ENCODE assay signal across 8 cellular contexts in genomic region chr19:8209111-8209964, GRCh38. TPM values are rescaled to one million over a fixed set of nuclear protein-coding genes. Genes with fewer than 3 reads are reported as not detected.
DNase-seq lines count a peak whose midpoint lies in the region; ATAC-seq and TF ChIP-seq lines count a peak whose summit lies in the region.

Gene CERS4, plus strand, starts transcription at chr19:8209370. Its CDS starts 41,707 bp downstream, at chr19:8251077.

- dilution Hi-C loops in IMR-90 (cut with HindIII; ENCODE audit: low sequenced_read_pairs, unreplicated experiment): no loop called here

- 0 out of 2 replicates have a peak within 1 kb of the TSS, but pooled peaks have one; percentile 37 for H3K14ac ChIP-seq in IMR-90 (replicated peaks; ENCODE audit: low read depth, low read length)

- no peaks in the 10 kb centered on the region; a peak in 1 of 4 replicates for H3K79me1 ChIP-seq in IMR-90 (ENCODE audit: low read depth in 1 of 2, low read length in 2 of 2)

- no peak within 1 kb of the TSS for H2BK5ac ChIP-seq in IMR-90 (ENCODE audit: low read depth, low read length, poor library complexity, severe bottlenecking)

- H3K27ac ChIP-seq in IMR-90 (ENCODE audit: insufficient read depth, low read length): peak within 1 kb of the TSS; percentile 16
- H3K27ac ChIP-seq in iPS DF 6.9 (ENCODE audit: low read length): no peak within 1 kb of the TSS

- H4K8ac ChIP-seq in IMR-90 (ENCODE audit: low read depth in 2 of 2, low read length in 2 of 2): peak within 1 kb of the TSS in 1 of 2 experiments; percentile 34; a peak in 1 of 4 replicates

- H4K5ac ChIP-seq in IMR-90 (ENCODE audit: low read depth, low read length): no peak within 1 kb of the TSS; the same call in 1 of the 2 replicates

- H2BK20ac ChIP-seq in IMR-90 (ENCODE audit: low read depth, low read length): no peak within 1 kb of the TSS

- POLR2A ChIA-PET in IMR-90 (lab: Charles Lee; ENCODE audit: unreplicated experiment): no interaction called here

- H3K27me3 ChIP-seq in IMR-90 (ENCODE audit: control insufficient read depth, insufficient read depth, low read length) (peaks cover 12% of the 10 kb centered on the region), iPS DF 6.9 (ENCODE audit: control insufficient read depth, insufficient read depth, low read length) (no peaks in the 10 kb centered on the region)

- H3K4me1 ChIP-seq in IMR-90 (ENCODE audit: control insufficient read depth, insufficient read depth, low read length) (peaks cover 4% of the 10 kb centered on the region; the same call in 1 of the 2 replicates), iPS DF 6.9 (ENCODE audit: control insufficient read depth, insufficient read depth, low read length) (0 out of 2 replicates have a peak, but pooled peaks cover 2% of the 10 kb centered on the region)

- H3K9ac ChIP-seq in IMR-90 (ENCODE audit: low read depth, low read length): peak within 1 kb of the TSS; percentile 55

- H4K20me1 ChIP-seq in IMR-90 (ENCODE audit: insufficient read depth, low read length): no peaks in the 10 kb centered on the region

- no peak for TF ChIP-seq POLR2A in IMR-90 (IDR thresholded peaks at IDR 0.05; ENCODE audit: low read depth, low read length)

- in situ Hi-C loops in IMR-90 (cut with MboI; ENCODE audit: low sequenced_read_pairs) (no loop called here), astrocyte of the cerebellum (cut with HindIII; ENCODE audit: low sequenced_read_pairs) (no loop called here)

- intact Hi-C loops in IMR-90 (cut with micrococcal nuclease) (no loop called here), sciatic nerve (cut with DNase I) (no loop called here)

- 5% methylated on average over 32 of the region's 98 CpGs; no CpG with 5 or more reads in 1 of the 2 experiments for WGBS in IMR-90 (ENCODE audit: extremely low coverage in 2 of 2, insufficient read length in 1 of 2), 2 experiments
- WGBS in iPS DF 6.9 (ENCODE audit: insufficient coverage, insufficient read length): no CpG with 5 or more reads among the region's 98 CpGs

- ATAC-seq in IMR-90 (ENCODE audit: low read depth) (peak; percentile 91), sciatic nerve (peak; percentile 79)

- H3K56ac ChIP-seq in IMR-90 (ENCODE audit: extremely low read depth, insufficient read depth, low read length): no peak within 1 kb of the TSS

- H3K36me3 ChIP-seq in IMR-90 (ENCODE audit: control insufficient read depth, insufficient read depth, low read length) (no peaks in the 10 kb centered on the region), iPS DF 6.9 (ENCODE audit: control insufficient read depth, insufficient read depth, low read length) (no peaks in the 10 kb centered on the region)

- H3K18ac ChIP-seq in IMR-90 (ENCODE audit: low read depth, low read length): peak within 1 kb of the TSS; percentile 16; the same call in 1 of the 2 replicates

- H3K4me2 ChIP-seq in IMR-90 (ENCODE audit: low read depth, low read length): peak within 1 kb of the TSS; percentile 78

- no peak within 1 kb of the TSS for H2AK5ac ChIP-seq in IMR-90 (ENCODE audit: low read depth, low read length)

- H3K4me3 ChIP-seq in IMR-90 (ENCODE audit: insufficient read depth, low read depth, low read length) (peak within 1 kb of the TSS; percentile 65), astrocyte of the cerebellum (ENCODE audit: low read depth, low read length) (peak within 1 kb of the TSS; percentile 58), iPS DF 6.9 (ENCODE audit: low read length) (peak within 1 kb of the TSS; percentile 77)

- no peak for TF ChIP-seq RAD21 in IMR-90 (IDR thresholded peaks at IDR 0.05; ENCODE audit: low read length)

- H2AK9ac ChIP-seq in IMR-90 (replicated peaks; ENCODE audit: low read depth, low read length, poor library complexity): peak within 1 kb of the TSS; percentile 12

- no TSS peak for BruUV-seq in IMR-90 (replicated peaks; lab: Mats Ljungman, UMichigan)

- CTCF ChIA-PET in IMR-90 (lab: Yijun Ruan, JAX): no interaction called here

- H3K23ac ChIP-seq in IMR-90 (ENCODE audit: low read depth, low read length): no peak within 1 kb of the TSS

- H3K9me1 ChIP-seq in IMR-90 (ENCODE audit: insufficient read depth, low read length): no peaks in the 10 kb centered on the region

- H2BK120ac ChIP-seq in IMR-90 (ENCODE audit: low read depth, low read length): no peak within 1 kb of the TSS

- peak within 1 kb of the TSS; percentile 92 for H2AFZ ChIP-seq in IMR-90 (replicated peaks; ENCODE audit: low read length, poor library complexity)

- H3K9me3 ChIP-seq in IMR-90 (ENCODE audit: control insufficient read depth, insufficient read depth, low read length) (no peaks in the 10 kb centered on the region), iPS DF 6.9 (ENCODE audit: control insufficient read depth, insufficient read depth, low read length) (no peaks in the 10 kb centered on the region)

- TF ChIP-seq CTCF in GM20000 (IDR thresholded peaks at IDR 0.05; ENCODE audit: extremely low read depth, missing control alignments) (no peak), IMR-90 (conservative IDR thresholded peaks at IDR 0.05; ENCODE audit: low read depth, low read length) (no peak), astrocyte of the cerebellum (IDR thresholded peaks at IDR 0.05; ENCODE audit: low read depth, low read length, missing control alignments) (no peak)

- no peak within 1 kb of the TSS for H2BK15ac ChIP-seq in IMR-90 (ENCODE audit: low read depth, low read length)

- no peak within 1 kb of the TSS for H4K91ac ChIP-seq in IMR-90 (ENCODE audit: insufficient read depth, low read depth, low read length)

- H3K4ac ChIP-seq in IMR-90 (ENCODE audit: low read depth, low read length): no peak within 1 kb of the TSS

- peak; percentile 79 for DNase-seq in COLO829 (ENCODE audit: low spot score)
- peak; percentile 98 for DNase-seq in GM20000 (ENCODE audit: low spot score)
- DNase-seq in IMR-90: peak; percentile 20
- DNase-seq in T1000 (lab: John Stamatoyannopoulos, UW): peak; percentile 61
- no peak for DNase-seq in astrocyte of the cerebellum (ENCODE audit: low read depth)
- no peak for DNase-seq in iPS DF 6.9 (ENCODE audit: low read depth, low spot score)
- DNase-seq in sciatic nerve (ENCODE audit: low spot score): peak; percentile 89
- no peak for DNase-seq in GF-D8 (lab: John Stamatoyannopoulos, UW)

TF ChIP-seq in IMR-90, 13 proteins besides CTCF, POLR2A, EP300 and RAD21:
- TF ChIP-seq MAZ (IDR thresholded peaks at IDR 0.05; ENCODE audit: borderline replicate concordance, low read depth, low read length) (0 out of 2 replicates have a peak, but pooled peaks have one; percentile 28), NFE2L2 (IDR thresholded peaks at IDR 0.05; ENCODE audit: low read depth, low read length) (no peak)
TF ChIP-seq in IMR-90: peak in this region for 1.

RNA-seq across cellular contexts. Expression of gene CERS4, which starts in this region (rescaled TPM):
- total RNA-seq in IMR-90 (2012; rRNA removed) (3.2 and 3.9 TPM in 2 replicates), sciatic nerve (66.9 TPM)
- 5.5 and 5.7 TPM in 2 replicates for polyA plus RNA-seq in IMR-90 (2012; rRNA removed)
- polyA plus RNA-seq in IMR-90 (2012; cell fraction: cytosol; rRNA removed): 5.6 and 7.9 TPM in 2 replicates
- polyA plus RNA-seq in IMR-90 (2012; cell fraction: nucleus; rRNA removed; ENCODE audit: low replicate concordance): 4.6 and 5.2 TPM in 2 replicates

Comparison
In these comparisons a context has a peak if more than half of its experiments do, and no peak if none do; other contexts are left out.
1. RNA of gene CERS4 (total RNA-seq): 66.9 TPM in sciatic nerve (single experiment); 3.2 to 3.9 TPM in IMR-90; every median in the first group is over 10 times any median in the second.
2. DNase-seq: peak in COLO829 (single experiment), GM20000 (single experiment), IMR-90 (single experiment), T1000 (single experiment) and sciatic nerve (single experiment); none in astrocyte of the cerebellum (single experiment), iPS DF 6.9 (single experiment) and GF-D8 (single experiment).
3. Peak in every context shown above with its lines, with median percentiles within 50 percentile points of each other: H3K4me3 ChIP-seq.